In genomic region chr3:195270350-195271115, GRCh38 we compare ENCODE assay signal across 8 cellular contexts. TPM values are rescaled to one million over a fixed set of nuclear protein-coding genes. Genes with fewer than 3 reads are reported as not detected.
A peak's percentile ranks its signal among the peaks of the same experiment; 100 is the strongest.
DNase-seq lines count a peak whose midpoint lies in the region; ATAC-seq, FAIRE-seq and TF ChIP-seq lines count a peak whose summit lies in the region.

No MANE protein-coding gene starts in this region.

- peaks cover 48% of the 10 kb centered on the region for H3K79me2 ChIP-seq in neural progenitor cell (ENCODE audit: low read depth)

- TF ChIP-seq CTCF in D721Med (IDR thresholded peaks at IDR 0.05; ENCODE audit: insufficient read depth, missing control alignments) = peak; percentile 43
- peak; percentile 46 for TF ChIP-seq CTCF in fibroblast of villous mesenchyme (IDR thresholded peaks at IDR 0.05; ENCODE audit: insufficient read depth, low read depth, low read length)
- TF ChIP-seq CTCF in neural progenitor cell (IDR thresholded peaks at IDR 0.05) = peak; percentile 62
- TF ChIP-seq CTCF in upper lobe of left lung (IDR thresholded peaks at IDR 0.05) = peak; percentile 53 to 84 (median 82)

- H3K4me1 ChIP-seq in neural progenitor cell (peaks cover 11% of the 10 kb centered on the region), upper lobe of left lung (peaks cover 20 to 27% (median 21%) of the 10 kb centered on the region in 4 donors)

- no peaks in the 10 kb centered on the region for H3K9me3 Mint-ChIP-seq in neural progenitor cell

- H4K20me1 ChIP-seq in neural progenitor cell (ENCODE audit: low read depth) = peaks cover 40% of the 10 kb centered on the region

- H3K36me3 ChIP-seq in neural progenitor cell (no peaks in the 10 kb centered on the region), upper lobe of left lung (peaks cover 0 to 4% (median 0%) of the 10 kb centered on the region in 4 donors)

- peaks cover 7% of the 10 kb centered on the region for H3K36me3 Mint-ChIP-seq in neural progenitor cell

- H3K27ac ChIP-seq in neural progenitor cell (peak overlapping the region; percentile 71), upper lobe of left lung (peak overlapping the region; percentile 74 to 87 (median 84))

- H3K27me3 ChIP-seq in neural progenitor cell = no peaks in the 10 kb centered on the region
- no peaks in the 10 kb centered on the region for H3K27me3 ChIP-seq in upper lobe of left lung

- ATAC-seq in GM19438 (IDR thresholded peaks at IDR 0.05; ENCODE audit: low read depth, unreplicated experiment) (peak; percentile 63), HG03469 (IDR thresholded peaks at IDR 0.05; ENCODE audit: unreplicated experiment) (peak; percentile 49), upper lobe of left lung (ENCODE audit: low FRiP score in 2 of 2) (peak; percentile 69 to 89)

- H3K27me3 Mint-ChIP-seq in neural progenitor cell (ENCODE audit: insufficient read depth, low read depth) = peaks cover 5% of the 10 kb centered on the region

- H3K4me3 ChIP-seq in fibroblast of villous mesenchyme (ENCODE audit: low read depth, low read length) (peak overlapping the region; percentile 70), neural progenitor cell (peak overlapping the region; percentile 77), upper lobe of left lung (peak overlapping the region; percentile 51 to 96 (median 81))

- WGBS in upper lobe of left lung, 2 donors = 0 to 1% methylated on average over 1 to 30 of the region's 84 CpGs

- peaks cover 24% of the 10 kb centered on the region for H3K4me1 Mint-ChIP-seq in neural progenitor cell

- H3K9me3 ChIP-seq in neural progenitor cell (ENCODE audit: low read depth) (no peaks in the 10 kb centered on the region), upper lobe of left lung (no peaks in the 10 kb centered on the region)

- H3K27ac Mint-ChIP-seq in neural progenitor cell = no peak overlapping the region

- DNase-seq in D721Med (ENCODE audit: insufficient read length, low spot score) (no peak), NCI-H69 (lab: John Stamatoyannopoulos, UW) (peak; percentile 95), activated T-cell treated with anti-CD3 and anti-CD28 coated beads for 48 hours (ENCODE audit: low read depth) (peak; percentile 45), fibroblast of villous mesenchyme (ENCODE audit: low read depth) (peak; percentile 76), neural progenitor cell (ENCODE audit: low spot score) (peak; percentile 91), upper lobe of left lung (peak in 1 of 2 donors; percentile 76)

- FAIRE-seq in D721Med (lab: Jason Lieb, UNC) = no peak

- H2AFZ ChIP-seq in neural progenitor cell (replicated peaks) = peak overlapping the region; percentile 64

- peak in 1 of 4 donors; percentile 60 for TF ChIP-seq POLR2A in upper lobe of left lung (IDR thresholded peaks at IDR 0.05)

- no peak overlapping the region for H3K9ac ChIP-seq in neural progenitor cell

- H3K4me3 Mint-ChIP-seq in neural progenitor cell = peak overlapping the region; percentile 94

- peak overlapping the region; percentile 76 for H3K4me2 ChIP-seq in neural progenitor cell

- peaks cover 6% of the 10 kb centered on the region for H3F3A ChIP-seq in neural progenitor cell (ENCODE audit: low read depth)

- TF ChIP-seq EP300 in upper lobe of left lung (IDR thresholded peaks at IDR 0.05) = no peak

RNA-seq across cellular contexts. Expression of gene XXYLT1, which starts 0.4 kb away (rescaled TPM):
- total RNA-seq in fibroblast of villous mesenchyme (32.8 and 33.5 TPM in 2 replicates), neural progenitor cell (ENCODE audit: low replicate concordance) (16.4 and 39.0 TPM in 2 replicates), upper lobe of left lung (1 to 10 TPM; 6.3 to 9.6 (median 8.6) TPM)
